In the genomic region with DNA sequence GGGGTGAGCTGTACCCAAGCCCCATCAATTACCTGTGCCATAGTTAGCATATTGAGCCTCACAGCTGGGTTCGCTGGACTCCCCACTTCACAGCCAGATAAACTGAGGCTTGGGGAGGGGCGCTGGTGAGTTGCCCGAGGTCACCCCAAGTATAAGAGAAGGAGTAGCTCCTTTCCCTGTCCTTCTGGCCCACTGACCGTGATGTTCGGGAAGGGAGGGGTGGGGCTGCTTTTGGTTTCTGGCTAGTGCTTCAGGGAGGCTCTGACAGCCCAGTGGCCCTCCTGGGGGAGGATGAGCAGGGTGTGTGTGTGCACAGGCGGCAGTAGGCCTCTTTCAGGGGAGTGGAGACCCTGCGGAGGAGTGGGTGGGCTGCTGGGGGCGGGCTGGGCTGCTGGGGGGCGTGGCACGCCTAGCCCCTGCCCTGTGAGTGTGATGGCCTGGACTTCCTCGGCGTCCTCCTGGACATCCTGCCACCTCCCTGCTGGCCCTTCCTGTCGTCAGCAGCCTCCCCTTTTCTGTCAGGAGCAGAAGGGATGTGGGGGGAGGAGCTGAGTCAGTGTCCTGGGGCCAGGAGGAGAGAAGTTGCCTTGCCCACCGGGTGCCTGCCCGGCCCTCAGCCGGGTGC, we compare ENCODE assay signal across 8 cellular contexts. TPM values are rescaled to one million over a fixed set of nuclear protein-coding genes. Genes with fewer than 3 reads are reported as not detected.
DNase-seq lines count a peak whose midpoint lies in the region; ATAC-seq and TF ChIP-seq lines count a peak whose summit lies in the region.

No MANE protein-coding gene starts in this region.

- ATAC-seq in lung (ENCODE audit: insufficient read depth, low FRiP score): peak; percentile 11
- ATAC-seq in HG02678 (IDR thresholded peaks at IDR 0.05; ENCODE audit: unreplicated experiment): no peak

- peak overlapping the region; percentile 85 to 100 (median 97); a peak in 21 of 22 replicates for H3K27ac ChIP-seq in BLaER1 treated with 17β-estradiol and CSF1 and Interleukin-3, amounts not matched to agents 10 nM and 100 nM
- peak overlapping the region; percentile 98 to 99 for H3K27ac ChIP-seq in lung (ENCODE audit: low read depth in 1 of 2, low read length in 1 of 2)
- H3K27ac ChIP-seq in vagina: peak overlapping the region; percentile 93

- H3K4me3 ChIP-seq in BLaER1 treated with 17β-estradiol and CSF1 and Interleukin-3, amounts not matched to agents 10 nM and 100 nM: peak overlapping the region; percentile 84 to 99 (median 98)
- H3K4me3 ChIP-seq in NB4 (ENCODE audit: low read depth, low read length) (peak overlapping the region; percentile 60), choroid plexus epithelial cell (ENCODE audit: low read depth, low read length) (peak overlapping the region; percentile 93), lung (peak overlapping the region; percentile 95), vagina (peak overlapping the region; percentile 73 to 78)

- peak; percentile 41 for DNase-seq in NB4 (ENCODE audit: low read depth)
- DNase-seq in choroid plexus epithelial cell (ENCODE audit: low read depth): peak; percentile 27
- DNase-seq in lung (ENCODE audit: low spot score): no peak
- no peak for DNase-seq in vagina (ENCODE audit: extremely low spot score in 2 of 2)
- DNase-seq in RPMI8226: no peak
- no peak for DNase-seq in NCI-H510A treated with DMSO at 0.1 percent for 48 hours (lab: John Stamatoyannopoulos, UW)

- TF ChIP-seq CTCF in NB4 (IDR thresholded peaks at IDR 0.05; ENCODE audit: low read depth, low read length): no peak
- no peak for TF ChIP-seq CTCF in choroid plexus epithelial cell (conservative IDR thresholded peaks at IDR 0.05; ENCODE audit: low read depth, low read length)
- TF ChIP-seq CTCF in lung (IDR thresholded peaks at IDR 0.05; ENCODE audit: control extremely low read depth, extremely low read depth): no peak
- no peak for TF ChIP-seq CTCF in vagina (IDR thresholded peaks at IDR 0.05)

- H3K9ac ChIP-seq in BLaER1 treated with 17β-estradiol and CSF1 and Interleukin-3, amounts not matched to agents 10 nM and 100 nM: peak overlapping the region; percentile 92 to 100 (median 98)

- peaks cover 78 to 88% (median 84%) of the 10 kb centered on the region in 10 experiments for H3K4me1 ChIP-seq in BLaER1 treated with 17β-estradiol and CSF1 and Interleukin-3, amounts not matched to agents 10 nM and 100 nM
- peaks cover 31 to 40% of the 10 kb centered on the region in 2 donors for H3K4me1 ChIP-seq in lung (ENCODE audit: control insufficient read depth in 2 of 2, insufficient read depth in 2 of 2, low read length in 2 of 2)
- H3K4me1 ChIP-seq in vagina: peaks cover 75% of the 10 kb centered on the region

- H3K9me3 ChIP-seq in BLaER1 treated with 17β-estradiol and CSF1 and Interleukin-3, amounts not matched to agents 10 nM and 100 nM (replicated peaks in 1 of 11): no peaks in the 10 kb centered on the region
- H3K9me3 ChIP-seq in lung (ENCODE audit: control insufficient read depth in 2 of 2, insufficient read depth in 1 of 2, low read length in 1 of 2) (no peaks in the 10 kb centered on the region), vagina (no peaks in the 10 kb centered on the region)

- peak overlapping the region; percentile 78 to 99 (median 95) for H3K4me2 ChIP-seq in BLaER1 treated with 17β-estradiol and CSF1 and Interleukin-3, amounts not matched to agents 10 nM and 100 nM

- TF ChIP-seq POLR2A in NB4 (IDR thresholded peaks at IDR 0.05; ENCODE audit: extremely low read depth, insufficient read length): no peak
- TF ChIP-seq POLR2A in vagina (IDR thresholded peaks at IDR 0.05): no peak

- no peaks in the 10 kb centered on the region for H3K27me3 ChIP-seq in BLaER1 treated with 17β-estradiol and CSF1 and Interleukin-3, amounts not matched to agents 10 nM and 100 nM
- H3K27me3 ChIP-seq in lung (ENCODE audit: control insufficient read depth, insufficient read depth) (no peaks in the 10 kb centered on the region), vagina (no peaks in the 10 kb centered on the region)

- intact Hi-C loops in vagina (cut with DNase I): loop anchor here (2.0 to 5.0 kb wide), 2 partner anchors 65 to 74 kb away; no protein-coding TSS in a partner anchor

- WGBS in lung, 2 donors: 13 to 23% methylated on average over 16 of the region's 16 CpGs

- H4K20me1 ChIP-seq in BLaER1 treated with 17β-estradiol and CSF1 and Interleukin-3, amounts not matched to agents 10 nM and 100 nM: peaks cover 44 to 55% (median 49%) of the 10 kb centered on the region in 11 experiments

- H3K36me3 ChIP-seq in BLaER1 treated with 17β-estradiol and CSF1 and Interleukin-3, amounts not matched to agents 10 nM and 100 nM: peaks cover 3 to 43% (median 26%) of the 10 kb centered on the region in 11 experiments; a peak in 20 of 22 replicates
- H3K36me3 ChIP-seq in lung (ENCODE audit: control insufficient read depth in 2 of 2, insufficient read depth in 2 of 2, low read length in 2 of 2) (peaks cover 0 to 5% of the 10 kb centered on the region in 2 donors), vagina (no peaks in the 10 kb centered on the region)

RNA-seq across cellular contexts. Expression of a gene that starts 50.4 kb away (rescaled TPM):
- total RNA-seq in lung (100 to 1,000 TPM in 1 of 2 donors, 10 to 100 TPM in 1; 99.3 to 105 TPM), vagina (108 TPM)
- 10 to 100 TPM; 37.1 to 70.7 TPM for polyA plus RNA-seq in lung

Comparison
In these comparisons a context has a peak if more than half of its experiments do, and no peak if none do; other contexts are left out.
1. DNase-seq: peak in NB4 (single experiment) and choroid plexus epithelial cell (single experiment); none in lung (single experiment), vagina (0 of 2), RPMI8226 (single experiment) and NCI-H510A treated with DMSO at 0.1 percent for 48 hours (single experiment).
2. Peak in every context shown above with its lines, with median percentiles within 50 percentile points of each other: H3K27ac ChIP-seq and H3K4me3 ChIP-seq.